Comparison of ENCODE assay signal across 22 cellular contexts in the genomic region with DNA sequence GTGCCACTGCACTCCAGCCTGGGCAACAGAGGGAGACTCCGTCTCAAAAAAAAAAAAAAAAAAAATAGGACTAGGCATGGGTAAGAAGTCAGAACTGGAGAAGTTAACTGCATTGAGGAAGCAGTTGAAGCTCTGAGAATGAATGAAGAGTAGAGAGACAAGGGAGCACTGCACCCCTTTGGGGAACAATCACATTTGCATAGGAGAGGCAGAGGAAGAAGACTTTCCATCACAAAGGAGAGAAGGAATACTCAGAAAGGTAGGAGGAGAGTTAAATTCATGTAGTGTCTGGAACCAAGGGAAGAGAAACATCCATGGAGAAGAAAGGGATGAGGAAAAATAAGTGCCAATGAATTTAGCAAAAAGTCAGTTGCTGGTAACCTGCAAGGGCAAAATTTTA.
"Had no signal": no experiment of that assay in that cellular context is flagged by ENCODE, and none has a peak within 500 bp of the region (broad histone marks: within the 10 kb centered on the region; RNA-seq: fewer than 3 reads in every experiment).

No MANE protein-coding gene starts in this region.

- H3K27me3 ChIP-seq: neutrophil, ovary, vagina had no signal

- ATAC-seq: left cardiac atrium; naive thymus-derived CD4-positive, alpha-beta T cell; T-helper 17 cell had no signal

- DNase-seq: activated CD4-positive, alpha-beta memory T cell treated with anti-CD3 and anti-CD28 coated beads for 36 hours; activated CD4-positive, alpha-beta T cell treated with anti-CD3 and anti-CD28 coated beads for 48 hours; activated effector memory CD4-positive, alpha-beta T cell treated with Interleukin-2 at 50 U/mL for 16 hours; activated naive CD4-positive, alpha-beta T cell treated with anti-CD3 and anti-CD28 coated beads for 36 hours; activated T-cell treated with anti-CD3 and anti-CD28 coated beads, Interleukin-2, amount 50 U/mL, for 48 hours; caudate nucleus; effector CD4-positive, alpha-beta T cell; erythroblast; foreskin fibroblast; islet precursor cell; left cardiac atrium; naive thymus-derived CD4-positive, alpha-beta T cell; ovary; stimulated activated CD4-positive, alpha-beta T cell treated with anti-CD3 and anti-CD28 coated beads, Interleukin-4, amount 100 ng/mL, for 24 hours; stimulated activated naive CD4-positive, alpha-beta T cell treated with Interleukin-2 at 50 U/mL for 16 hours; T-helper 17 cell had no signal

- H3K27me3 Mint-ChIP-seq: activated CD4-positive, alpha-beta memory T cell treated with anti-CD3 and anti-CD28 coated beads for 36 hours; dendritic cell treated with granulocyte-macrophage colony-stimulating factor and Interleukin-4, amounts not matched to agents 40 ng/mL and 50 ng/mL, for 4 days; naive thymus-derived CD4-positive, alpha-beta T cell; T-helper 17 cell; type B pancreatic cell had no signal

- H3K4me1 ChIP-seq: prostate gland, vagina had no signal

- H3K4me3 ChIP-seq: ovary, prostate gland, thoracic aorta, vagina had no signal

- H3K9me3 Mint-ChIP-seq: activated naive CD4-positive, alpha-beta T cell treated with anti-CD3 and anti-CD28 coated beads for 36 hours; dendritic cell treated with granulocyte-macrophage colony-stimulating factor and Interleukin-4, amounts not matched to agents 40 ng/mL and 50 ng/mL, for 4 days had no signal

- H3K27ac ChIP-seq: neutrophil, ovary, prostate gland, thoracic aorta, vagina had no signal

- H3K9me3 ChIP-seq: neutrophil, ovary, prostate gland, thoracic aorta, vagina had no signal

- H3K27ac Mint-ChIP-seq: activated CD4-positive, alpha-beta memory T cell treated with anti-CD3 and anti-CD28 coated beads for 36 hours; activated naive CD4-positive, alpha-beta T cell treated with anti-CD3 and anti-CD28 coated beads for 36 hours; dendritic cell treated with granulocyte-macrophage colony-stimulating factor and Interleukin-4, amounts not matched to agents 40 ng/mL and 50 ng/mL, for 4 days; naive thymus-derived CD4-positive, alpha-beta T cell; T-helper 17 cell; type B pancreatic cell had no signal

- H3K36me3 Mint-ChIP-seq: activated CD4-positive, alpha-beta memory T cell treated with anti-CD3 and anti-CD28 coated beads for 36 hours; naive thymus-derived CD4-positive, alpha-beta T cell had no signal

- H3K36me3 ChIP-seq: neutrophil, ovary, prostate gland, thoracic aorta, vagina had no signal

- H3K4me3 Mint-ChIP-seq: activated CD4-positive, alpha-beta memory T cell treated with anti-CD3 and anti-CD28 coated beads for 36 hours; activated naive CD4-positive, alpha-beta T cell treated with anti-CD3 and anti-CD28 coated beads for 36 hours; dendritic cell treated with granulocyte-macrophage colony-stimulating factor and Interleukin-4, amounts not matched to agents 40 ng/mL and 50 ng/mL, for 4 days; naive thymus-derived CD4-positive, alpha-beta T cell; T-helper 17 cell had no signal

- H3K4me1 Mint-ChIP-seq: naive thymus-derived CD4-positive, alpha-beta T cell; T-helper 17 cell had no signal
